26 cellular contexts compared by ENCODE assay signal in the genomic region with DNA sequence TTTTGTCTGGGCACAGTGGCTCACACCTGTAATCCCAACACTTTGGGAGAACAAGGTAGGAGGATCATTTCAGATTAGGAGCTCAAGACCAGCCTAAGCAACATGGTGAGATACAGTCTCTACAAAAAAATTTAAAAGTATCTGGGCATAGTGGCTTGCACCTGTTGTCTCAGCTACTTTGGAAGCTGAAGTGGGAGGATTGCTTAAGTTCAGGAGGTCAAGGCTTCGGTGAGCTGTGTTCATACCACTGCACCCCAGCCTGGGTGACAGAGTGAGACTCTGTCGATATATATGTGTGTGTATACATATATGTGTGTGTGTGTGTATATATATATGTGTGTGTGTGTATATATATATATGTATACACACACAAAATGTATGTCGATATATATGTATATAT.
"Had no signal": no experiment of that assay in that cellular context is flagged by ENCODE, and none has a peak within 500 bp of the region (broad histone marks: within the 10 kb centered on the region; RNA-seq: fewer than 3 reads in every experiment).

No MANE protein-coding gene starts in this region.

- H3K4me3 ChIP-seq: stomach, suprapubic skin, testis, thoracic aorta, thyroid gland, tibial artery, tibial nerve, transverse colon, upper lobe of left lung, upper lobe of right lung, uterus, vagina had no signal

- H3K27ac ChIP-seq: stomach, suprapubic skin, testis, thoracic aorta, thyroid gland, tibial artery, tibial nerve, transverse colon, upper lobe of left lung, upper lobe of right lung, uterus, vagina had no signal

- H3K9me3 ChIP-seq: stomach, suprapubic skin, testis, thoracic aorta, thyroid gland, tibial artery, tibial nerve, transverse colon, upper lobe of left lung, upper lobe of right lung, uterus, vagina had no signal

- H3K36me3 ChIP-seq: stomach, suprapubic skin, thoracic aorta, thyroid gland, tibial artery, tibial nerve, transverse colon, upper lobe of left lung, upper lobe of right lung, uterus, vagina had no signal

- H3K27me3 ChIP-seq: stomach, suprapubic skin, testis, thyroid gland, tibial artery, tibial nerve, transverse colon, upper lobe of left lung, upper lobe of right lung, uterus, vagina had no signal

- ATAC-seq: stimulated activated effector memory CD8-positive, alpha-beta T cell treated with anti-CD3 and anti-CD28 coated beads, Interleukin-12 subunit alpha, Interleukin-12 subunit beta, amount 100 ng/mL, for 72 hours; stimulated activated memory B cell treated with anti-CD40 and anti-IgM and Interleukin-4, amounts not matched to agents 10 μg/mL and 1 μg/mL and 100 μg/mL, for 72 hours; stimulated activated naive B cell treated with anti-CD40 and anti-IgM and Interleukin-4, amounts not matched to agents 10 μg/mL and 1 μg/mL and 100 μg/mL, for 72 hours; stimulated activated naive CD8-positive, alpha-beta T cell treated with anti-CD3 and anti-CD28 coated beads, Interleukin-15, amount 100 ng/mL, for 72 hours; stimulated activated naive CD8-positive, alpha-beta T cell treated with anti-CD3 and anti-CD28 coated beads, Interleukin-15, Interleukin-2, amounts not matched to agents 100 U/mL and 50 U/mL, for 24 hours; upper lobe of right lung had no signal

- H3K4me1 ChIP-seq: stomach, suprapubic skin, testis, thyroid gland, tibial artery, tibial nerve, transverse colon, upper lobe of left lung, upper lobe of right lung, uterus, vagina had no signal

- DNase-seq: stimulated activated CD4-positive, alpha-beta T cell treated with anti-CD3 and anti-CD28 coated beads, Interleukin-2, amount 100 ng/mL, for 48 hours; stimulated activated CD4-positive, alpha-beta T cell treated with anti-CD3 and anti-CD28 coated beads, Interleukin-4, amount 100 ng/mL, for 1 hour; stimulated activated CD4-positive, alpha-beta T cell treated with anti-CD3 and anti-CD28 coated beads, Interleukin-4, amount 100 ng/mL, for 24 hours; stimulated activated CD4-positive, alpha-beta T cell treated with anti-CD3 and anti-CD28 coated beads, Interleukin-4, amount 100 ng/mL, for 4 hours; stimulated activated CD8-positive, alpha-beta memory T cell treated with anti-CD3 and anti-CD28 coated beads, Interleukin-4, amount 100 ng/mL, for 48 hours; stimulated activated naive B cell treated with anti-CD40 and anti-IgM and Interleukin-4, amounts not matched to agents 10 μg/mL and 1 μg/mL and 100 μg/mL, for 72 hours; stimulated activated naive CD4-positive, alpha-beta T cell; stimulated activated naive CD4-positive, alpha-beta T cell treated with Interleukin-2 at 50 U/mL for 16 hours; stimulated activated naive CD8-positive, alpha-beta T cell treated with anti-CD3 and anti-CD28 coated beads, Interleukin-15, amount 100 ng/mL, for 72 hours; stimulated activated naive CD8-positive, alpha-beta T cell treated with anti-CD3 and anti-CD28 coated beads, Interleukin-15, Interleukin-2, amounts not matched to agents 100 U/mL and 50 U/mL, for 24 hours; stomach; substantia nigra; testis; thyroid gland; tibial artery; transverse colon; trophoblast cell; upper lobe of left lung; upper lobe of right lung; uterus had no signal
